Comparison of ENCODE assay signal across 1 cellular context in the genomic region with DNA sequence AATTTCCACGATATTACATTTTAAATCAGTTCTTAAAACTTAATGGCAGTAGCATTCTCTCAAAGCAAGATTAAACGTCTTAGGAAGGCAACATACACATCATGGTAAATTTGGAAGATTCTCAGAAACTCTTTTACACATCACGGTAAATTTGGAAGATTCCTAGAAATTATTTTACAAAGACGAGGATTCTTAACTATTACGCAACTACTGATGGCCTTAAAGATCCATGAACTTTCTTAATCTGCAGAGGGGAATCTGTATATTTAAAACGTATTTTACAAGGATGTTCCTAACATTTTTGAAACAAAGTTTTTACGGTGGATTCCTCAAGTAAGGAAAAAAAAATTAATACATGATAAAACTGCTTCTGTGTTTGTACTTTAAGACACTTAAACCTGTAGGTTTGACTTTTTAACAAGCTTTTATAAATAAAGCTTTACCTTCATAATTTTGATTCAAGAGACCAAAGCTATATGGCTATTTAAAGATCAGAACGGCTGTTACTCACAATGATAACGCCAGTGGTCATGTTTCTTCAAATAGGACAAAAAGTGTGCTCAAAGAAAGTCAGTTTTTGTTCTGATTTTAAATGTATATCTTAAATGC.
TF ChIP-seq lines count a peak whose summit lies in the region.

No MANE protein-coding gene starts in this region.

TF ChIP-seq in endothelial cell of umbilical vein, 7 proteins besides CTCF, POLR2A, EP300 and RAD21 (continued from another document):
- no peak for TF ChIP-seq EZH2 (IDR thresholded peaks at IDR 0.05; ENCODE audit: borderline replicate concordance, low read depth, low read length, severe bottlenecking)
